1 cellular context compared by ENCODE assay signal in genomic region chr2:33275689-33276444, GRCh38.
TF ChIP-seq lines count a peak whose summit lies in the region.

No MANE protein-coding gene starts in this region.

TF ChIP-seq in HepG2, 621 proteins besides CTCF, POLR2A, EP300 and RAD21 (continued from another document and continues in another):
- TF ChIP-seq, protein P1, sequence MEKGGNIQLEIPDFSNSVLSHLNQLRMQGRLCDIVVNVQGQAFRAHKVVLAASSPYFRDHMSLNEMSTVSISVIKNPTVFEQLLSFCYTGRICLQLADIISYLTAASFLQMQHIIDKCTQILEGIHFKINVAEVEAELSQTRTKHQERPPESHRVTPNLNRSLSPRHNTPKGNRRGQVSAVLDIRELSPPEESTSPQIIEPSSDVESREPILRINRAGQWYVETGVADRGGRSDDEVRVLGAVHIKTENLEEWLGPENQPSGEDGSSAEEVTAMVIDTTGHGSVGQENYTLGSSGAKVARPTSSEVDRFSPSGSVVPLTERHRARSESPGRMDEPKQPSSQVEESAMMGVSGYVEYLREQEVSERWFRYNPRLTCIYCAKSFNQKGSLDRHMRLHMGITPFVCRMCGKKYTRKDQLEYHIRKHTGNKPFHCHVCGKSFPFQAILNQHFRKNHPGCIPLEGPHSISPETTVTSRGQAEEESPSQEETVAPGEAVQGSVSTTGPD (CRISPR knock-in tag; IDR thresholded peaks at IDR 0.05), result no peak
- TF ChIP-seq FOXJ3 (CRISPR knock-in tag; IDR thresholded peaks at IDR 0.05; ENCODE audit: borderline replicate concordance) (no peak), SAP130 (CRISPR knock-in tag; IDR thresholded peaks at IDR 0.05; ENCODE audit: low read depth) (peak; percentile 75), ZNF430 (CRISPR knock-in tag; IDR thresholded peaks at IDR 0.05) (no peak), MIER3 (CRISPR knock-in tag; IDR thresholded peaks at IDR 0.05; ENCODE audit: borderline replicate concordance) (0 out of 2 replicates have a peak, but pooled peaks have one; percentile 22), ZBTB20 (CRISPR knock-in tag; IDR thresholded peaks at IDR 0.05; ENCODE audit: borderline replicate concordance, low read depth) (no peak), KMT2A (CRISPR knock-in tag; IDR thresholded peaks at IDR 0.05) (no peak), THYN1 (CRISPR knock-in tag; IDR thresholded peaks at IDR 0.05; ENCODE audit: borderline replicate concordance, low read depth) (no peak), CBFB (CRISPR knock-in tag; IDR thresholded peaks at IDR 0.05) (no peak), RNF219 (CRISPR knock-in tag; IDR thresholded peaks at IDR 0.05) (no peak), ZFP37 (CRISPR knock-in tag; IDR thresholded peaks at IDR 0.05; ENCODE audit: borderline replicate concordance) (no peak), ZNF530 (CRISPR knock-in tag; IDR thresholded peaks at IDR 0.05; ENCODE audit: low read depth) (no peak), KDM1A (CRISPR knock-in tag; IDR thresholded peaks at IDR 0.05) (no peak), ZNF296 (CRISPR knock-in tag; conservative IDR thresholded peaks at IDR 0.05) (no peak), CHCHD3 (CRISPR knock-in tag; IDR thresholded peaks at IDR 0.05) (no peak), ZNF142 (CRISPR knock-in tag; IDR thresholded peaks at IDR 0.05) (no peak), CENPT (CRISPR knock-in tag; IDR thresholded peaks at IDR 0.05; ENCODE audit: low read depth) (no peak), ESRRA (CRISPR knock-in tag; IDR thresholded peaks at IDR 0.05; ENCODE audit: low read depth) (no peak), SPEN (CRISPR knock-in tag; IDR thresholded peaks at IDR 0.05; ENCODE audit: low read depth) (no peak), PRPF4 (IDR thresholded peaks at IDR 0.05; ENCODE audit: low read depth, low read length, poor library complexity, severe bottlenecking) (no peak), ZNF557 (CRISPR knock-in tag; IDR thresholded peaks at IDR 0.05) (no peak), ARID3A (IDR thresholded peaks at IDR 0.05; ENCODE audit: low read depth, low read length) (no peak), MTERF4 (CRISPR knock-in tag; IDR thresholded peaks at IDR 0.05) (no peak), ZNF543 (CRISPR knock-in tag; IDR thresholded peaks at IDR 0.05) (no peak), ADNP (CRISPR knock-in tag; IDR thresholded peaks at IDR 0.05) (no peak), SKIL (CRISPR knock-in tag; IDR thresholded peaks at IDR 0.05; ENCODE audit: borderline replicate concordance) (peak; percentile 39; the same call in 1 of the 2 replicates), KLF11 (CRISPR knock-in tag; IDR thresholded peaks at IDR 0.05) (no peak), ZNF629 (CRISPR knock-in tag; conservative IDR thresholded peaks at IDR 0.05) (no peak), BRF2 (CRISPR knock-in tag; IDR thresholded peaks at IDR 0.05) (no peak), FOXM1 (CRISPR knock-in tag; IDR thresholded peaks at IDR 0.05) (no peak), TAF1 (CRISPR knock-in tag; IDR thresholded peaks at IDR 0.05) (no peak), SMARCE1 (IDR thresholded peaks at IDR 0.05; ENCODE audit: borderline replicate concordance) (no peak), CREM (IDR thresholded peaks at IDR 0.05) (no peak), CREM (CRISPR knock-in tag; IDR thresholded peaks at IDR 0.05) (no peak), HMGA1 (CRISPR knock-in tag; conservative IDR thresholded peaks at IDR 0.05) (no peak)
- TF ChIP-seq, protein P2, sequence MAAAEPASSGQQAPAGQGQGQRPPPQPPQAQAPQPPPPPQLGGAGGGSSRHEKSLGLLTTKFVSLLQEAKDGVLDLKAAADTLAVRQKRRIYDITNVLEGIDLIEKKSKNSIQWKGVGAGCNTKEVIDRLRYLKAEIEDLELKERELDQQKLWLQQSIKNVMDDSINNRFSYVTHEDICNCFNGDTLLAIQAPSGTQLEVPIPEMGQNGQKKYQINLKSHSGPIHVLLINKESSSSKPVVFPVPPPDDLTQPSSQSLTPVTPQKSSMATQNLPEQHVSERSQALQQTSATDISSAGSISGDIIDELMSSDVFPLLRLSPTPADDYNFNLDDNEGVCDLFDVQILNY (CRISPR knock-in tag; conservative IDR thresholded peaks at IDR 0.05), result no peak
- TF ChIP-seq, protein P3, sequence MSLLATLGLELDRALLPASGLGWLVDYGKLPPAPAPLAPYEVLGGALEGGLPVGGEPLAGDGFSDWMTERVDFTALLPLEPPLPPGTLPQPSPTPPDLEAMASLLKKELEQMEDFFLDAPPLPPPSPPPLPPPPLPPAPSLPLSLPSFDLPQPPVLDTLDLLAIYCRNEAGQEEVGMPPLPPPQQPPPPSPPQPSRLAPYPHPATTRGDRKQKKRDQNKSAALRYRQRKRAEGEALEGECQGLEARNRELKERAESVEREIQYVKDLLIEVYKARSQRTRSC (CRISPR knock-in tag; IDR thresholded peaks at IDR 0.05; ENCODE audit: low read depth), result no peak
- TF ChIP-seq, protein P4, sequence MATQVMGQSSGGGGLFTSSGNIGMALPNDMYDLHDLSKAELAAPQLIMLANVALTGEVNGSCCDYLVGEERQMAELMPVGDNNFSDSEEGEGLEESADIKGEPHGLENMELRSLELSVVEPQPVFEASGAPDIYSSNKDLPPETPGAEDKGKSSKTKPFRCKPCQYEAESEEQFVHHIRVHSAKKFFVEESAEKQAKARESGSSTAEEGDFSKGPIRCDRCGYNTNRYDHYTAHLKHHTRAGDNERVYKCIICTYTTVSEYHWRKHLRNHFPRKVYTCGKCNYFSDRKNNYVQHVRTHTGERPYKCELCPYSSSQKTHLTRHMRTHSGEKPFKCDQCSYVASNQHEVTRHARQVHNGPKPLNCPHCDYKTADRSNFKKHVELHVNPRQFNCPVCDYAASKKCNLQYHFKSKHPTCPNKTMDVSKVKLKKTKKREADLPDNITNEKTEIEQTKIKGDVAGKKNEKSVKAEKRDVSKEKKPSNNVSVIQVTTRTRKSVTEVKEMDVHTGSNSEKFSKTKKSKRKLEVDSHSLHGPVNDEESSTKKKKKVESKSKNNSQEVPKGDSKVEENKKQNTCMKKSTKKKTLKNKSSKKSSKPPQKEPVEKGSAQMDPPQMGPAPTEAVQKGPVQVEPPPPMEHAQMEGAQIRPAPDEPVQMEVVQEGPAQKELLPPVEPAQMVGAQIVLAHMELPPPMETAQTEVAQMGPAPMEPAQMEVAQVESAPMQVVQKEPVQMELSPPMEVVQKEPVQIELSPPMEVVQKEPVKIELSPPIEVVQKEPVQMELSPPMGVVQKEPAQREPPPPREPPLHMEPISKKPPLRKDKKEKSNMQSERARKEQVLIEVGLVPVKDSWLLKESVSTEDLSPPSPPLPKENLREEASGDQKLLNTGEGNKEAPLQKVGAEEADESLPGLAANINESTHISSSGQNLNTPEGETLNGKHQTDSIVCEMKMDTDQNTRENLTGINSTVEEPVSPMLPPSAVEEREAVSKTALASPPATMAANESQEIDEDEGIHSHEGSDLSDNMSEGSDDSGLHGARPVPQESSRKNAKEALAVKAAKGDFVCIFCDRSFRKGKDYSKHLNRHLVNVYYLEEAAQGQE (IDR thresholded peaks at IDR 0.05; ENCODE audit: borderline replicate concordance in 1 of 2, low read depth in 1 of 2, low read length in 2 of 2), result no peak
- TF ChIP-seq, protein P5, sequence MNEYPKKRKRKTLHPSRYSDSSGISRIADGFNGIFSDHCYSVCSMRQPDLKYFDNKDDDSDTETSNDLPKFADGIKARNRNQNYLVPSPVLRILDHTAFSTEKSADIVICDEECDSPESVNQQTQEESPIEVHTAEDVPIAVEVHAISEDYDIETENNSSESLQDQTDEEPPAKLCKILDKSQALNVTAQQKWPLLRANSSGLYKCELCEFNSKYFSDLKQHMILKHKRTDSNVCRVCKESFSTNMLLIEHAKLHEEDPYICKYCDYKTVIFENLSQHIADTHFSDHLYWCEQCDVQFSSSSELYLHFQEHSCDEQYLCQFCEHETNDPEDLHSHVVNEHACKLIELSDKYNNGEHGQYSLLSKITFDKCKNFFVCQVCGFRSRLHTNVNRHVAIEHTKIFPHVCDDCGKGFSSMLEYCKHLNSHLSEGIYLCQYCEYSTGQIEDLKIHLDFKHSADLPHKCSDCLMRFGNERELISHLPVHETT (CRISPR knock-in tag; conservative IDR thresholded peaks at IDR 0.05), result no peak
